Comparison of ENCODE assay signal across 20 cellular contexts in the genomic region with DNA sequence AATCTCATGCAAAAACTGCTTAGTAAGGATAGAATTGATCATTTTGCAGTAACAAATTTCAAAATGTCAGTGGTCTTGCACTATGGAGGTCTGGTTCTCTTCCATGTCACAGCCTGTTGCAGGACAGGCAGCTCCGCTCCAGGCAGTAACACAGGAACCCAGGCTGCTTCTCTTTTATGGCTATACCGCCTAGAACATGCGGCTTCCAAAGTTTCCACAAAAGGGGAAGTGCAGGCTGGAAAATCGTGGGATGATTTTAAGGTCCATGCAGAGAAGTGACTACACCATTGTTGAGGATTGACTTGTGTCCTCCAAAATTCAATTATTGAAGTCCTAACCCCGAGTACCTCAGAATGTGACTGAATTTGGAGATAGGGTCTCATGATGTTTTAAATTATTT.
"Had no signal": no experiment of that assay in that cellular context is flagged by ENCODE, and none has a peak within 500 bp of the region (broad histone marks: within the 10 kb centered on the region; RNA-seq: fewer than 3 reads in every experiment).

No MANE protein-coding gene starts in this region.

- H3K27ac ChIP-seq: colonic mucosa, lower lobe of right lung, neural progenitor cell, parathyroid adenoma, right lobe of liver, suprapubic skin, transverse colon, vagina had no signal

- ATAC-seq: left ventricle myocardium superior; lower lobe of right lung; right lobe of liver; stimulated activated naive CD8-positive, alpha-beta T cell treated with anti-CD3 and anti-CD28 coated beads, Interleukin-15, amount 100 ng/mL, for 72 hours had no signal

- H3K4me3 Mint-ChIP-seq: dendritic cell treated with granulocyte-macrophage colony-stimulating factor and Interleukin-4, amounts not matched to agents 40 ng/mL and 50 ng/mL, for 4 days; nephron; neural progenitor cell; stimulated activated naive CD8-positive, alpha-beta T cell treated with anti-CD3 and anti-CD28 coated beads, Interleukin-15, amount 100 ng/mL, for 72 hours had no signal

- H3K9ac ChIP-seq: neural progenitor cell, parathyroid adenoma had no signal

- H3K4me1 Mint-ChIP-seq: nephron, neural progenitor cell had no signal

- H3K27ac Mint-ChIP-seq: dendritic cell treated with granulocyte-macrophage colony-stimulating factor and Interleukin-4, amounts not matched to agents 40 ng/mL and 50 ng/mL, for 4 days; nephron; neural progenitor cell; progenitor cell of endocrine pancreas; stimulated activated naive CD8-positive, alpha-beta T cell treated with anti-CD3 and anti-CD28 coated beads, Interleukin-15, amount 100 ng/mL, for 72 hours had no signal

- H3K9me3 ChIP-seq: colonic mucosa, right lobe of liver, suprapubic skin, vagina had no signal

- H3K4me1 ChIP-seq: colonic mucosa, lower lobe of right lung, neural progenitor cell, parathyroid adenoma, right lobe of liver, suprapubic skin, transverse colon, vagina had no signal

- DNase-seq: colonic mucosa; effector memory CD4-positive, alpha-beta T cell; hypothalamus; left ventricle myocardium superior; lower lobe of right lung; right lobe of liver; small intestine; stimulated activated CD4-positive, alpha-beta T cell treated with anti-CD3 and anti-CD28 coated beads, Interleukin-15, amount 100 ng/mL, for 24 hours; stimulated activated CD4-positive, alpha-beta T cell treated with anti-CD3 and anti-CD28 coated beads, Interleukin-2, amount 100 ng/mL, for 48 hours; stimulated activated CD8-positive, alpha-beta memory T cell treated with anti-CD3 and anti-CD28 coated beads, Interleukin-4, amount 100 ng/mL, for 48 hours; stimulated activated naive CD4-positive, alpha-beta T cell; stimulated activated naive CD8-positive, alpha-beta T cell treated with anti-CD3 and anti-CD28 coated beads, Interleukin-15, amount 100 ng/mL, for 72 hours; transverse colon had no signal

- H3K27me3 ChIP-seq: colonic mucosa, right lobe of liver, vagina had no signal

- H3K4me3 ChIP-seq: colonic mucosa, lower lobe of right lung, neural progenitor cell, right lobe of liver, suprapubic skin, transverse colon, vagina had no signal

- H3K36me3 Mint-ChIP-seq: neural progenitor cell had no signal

- H3K36me3 ChIP-seq: colonic mucosa, lower lobe of right lung, neural progenitor cell, right lobe of liver, suprapubic skin, transverse colon, vagina had no signal
